ENCODE assay signal across 24 cellular contexts in genomic region chr10:113477451-113477850, GRCh38.
"Had no signal": no experiment of that assay in that cellular context is flagged by ENCODE, and none has a peak within 500 bp of the region (broad histone marks: within the 10 kb centered on the region; RNA-seq: fewer than 3 reads in every experiment).

No MANE protein-coding gene starts in this region.

- H3K36me3 ChIP-seq: heart right ventricle, left ventricle myocardium inferior, pancreas, prostate gland, suprapubic skin, upper lobe of right lung had no signal

- DNase-seq: heart right ventricle; islet precursor cell; left ventricle myocardium inferior; midbrain; mucosa of descending colon; naive thymus-derived CD4-positive, alpha-beta T cell; pancreas; posterior cingulate gyrus; retina; stimulated activated CD4-positive, alpha-beta T cell treated with anti-CD3 and anti-CD28 coated beads, Interleukin-4, amount 100 ng/mL, for 24 hours; stimulated activated naive CD4-positive, alpha-beta T cell; trophoblast cell; upper lobe of right lung had no signal

- H3K27ac ChIP-seq: heart right ventricle, hepatocyte, left ventricle myocardium inferior, pancreas, upper lobe of right lung had no signal

- H3K4me1 Mint-ChIP-seq: memory B cell; naive thymus-derived CD4-positive, alpha-beta T cell; stimulated activated effector memory CD8-positive, alpha-beta T cell treated with anti-CD3 and anti-CD28 coated beads, Interleukin-12 subunit alpha, Interleukin-12 subunit beta, amount 100 ng/mL, for 72 hours had no signal

- H3K4me3 ChIP-seq: heart right ventricle, hepatocyte, left ventricle myocardium inferior, lung, mucosa of descending colon, pancreas, prostate gland, skin epidermis, suprapubic skin, upper lobe of right lung had no signal

- H3K27ac Mint-ChIP-seq: memory B cell; naive thymus-derived CD4-positive, alpha-beta T cell; natural killer cell treated with Interleukin-12 subunit alpha and Interleukin-12 subunit beta and Interleukin-15 and Interleukin-18, amount 100 ng/mL, for 72 hours; stimulated activated effector memory CD8-positive, alpha-beta T cell treated with anti-CD3 and anti-CD28 coated beads, Interleukin-12 subunit alpha, Interleukin-12 subunit beta, amount 100 ng/mL, for 72 hours; stimulated activated naive CD8-positive, alpha-beta T cell treated with anti-CD3 and anti-CD28 coated beads, Interleukin-15, Interleukin-2, amounts not matched to agents 100 ng/mL and 50 ng/mL, for 24 hours had no signal

- H3K27me3 ChIP-seq: heart right ventricle, hepatocyte, pancreas, suprapubic skin, upper lobe of right lung had no signal

- H3K9me3 ChIP-seq: prostate gland had no signal

- H3K4me3 Mint-ChIP-seq: memory B cell; naive thymus-derived CD4-positive, alpha-beta T cell; natural killer cell treated with Interleukin-12 subunit alpha and Interleukin-12 subunit beta and Interleukin-15 and Interleukin-18, amount 100 ng/mL, for 72 hours; stimulated activated effector memory CD8-positive, alpha-beta T cell treated with anti-CD3 and anti-CD28 coated beads, Interleukin-12 subunit alpha, Interleukin-12 subunit beta, amount 100 ng/mL, for 72 hours; stimulated activated naive CD8-positive, alpha-beta T cell treated with anti-CD3 and anti-CD28 coated beads, Interleukin-15, Interleukin-2, amounts not matched to agents 100 ng/mL and 50 ng/mL, for 24 hours had no signal

- H3K36me3 Mint-ChIP-seq: stimulated activated effector memory CD8-positive, alpha-beta T cell treated with anti-CD3 and anti-CD28 coated beads, Interleukin-12 subunit alpha, Interleukin-12 subunit beta, amount 100 ng/mL, for 72 hours had no signal

- ATAC-seq: heart right ventricle; mucosa of descending colon; naive thymus-derived CD4-positive, alpha-beta T cell; pancreas; right cardiac atrium; sciatic nerve; stimulated activated effector memory CD8-positive, alpha-beta T cell treated with anti-CD3 and anti-CD28 coated beads, Interleukin-12 subunit alpha, Interleukin-12 subunit beta, amount 100 ng/mL, for 72 hours; upper lobe of right lung had no signal
